In the genomic region with DNA sequence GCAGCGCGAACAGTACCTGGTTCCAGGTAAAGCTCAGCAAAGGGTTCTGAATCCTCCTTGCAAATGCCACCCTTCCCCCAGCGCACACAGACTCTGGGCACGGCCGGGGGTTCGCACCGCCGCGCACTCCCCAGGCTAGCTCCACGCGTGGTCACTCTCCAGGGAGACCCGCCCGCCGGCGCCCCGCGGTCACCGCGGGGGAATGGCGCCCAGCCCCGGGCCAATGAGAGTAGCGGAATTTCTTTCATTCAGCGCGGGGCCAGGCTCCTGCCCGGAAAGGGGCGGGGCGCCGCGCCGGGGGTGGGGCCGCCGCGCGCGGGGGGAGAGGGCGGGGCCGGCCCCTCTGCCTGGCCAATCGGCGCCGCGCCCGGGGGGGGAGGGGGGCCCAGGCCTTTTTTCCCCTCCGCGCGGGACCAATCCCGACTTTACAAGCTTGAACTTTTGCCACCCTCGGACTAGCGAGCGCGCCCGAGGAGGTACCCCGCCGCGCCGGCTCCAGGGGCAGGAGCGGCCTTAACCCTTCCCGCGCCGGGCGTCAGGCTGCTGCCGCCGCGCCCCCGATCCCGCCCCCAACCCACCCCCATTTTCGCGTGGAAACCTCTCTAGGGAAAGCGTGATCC, we compare ENCODE assay signal across 8 cellular contexts. TPM values are rescaled to one million over a fixed set of nuclear protein-coding genes. Genes with fewer than 3 reads are reported as not detected.
DNase-seq lines count a peak whose midpoint lies in the region; ATAC-seq and TF ChIP-seq lines count a peak whose summit lies in the region.

No MANE protein-coding gene starts in this region.

- H3K4me1 ChIP-seq in aorta (ENCODE audit: control insufficient read depth in 1 of 2, insufficient read depth in 2 of 2, low read length in 2 of 2): no peaks in the 10 kb centered on the region

- 1% methylated on average over 32 to 68 of the region's 68 CpGs for WGBS in aorta, 2 donors

- peak overlapping the region; percentile 59 to 75 for H3K27ac ChIP-seq in aorta (ENCODE audit: low read depth in 1 of 2, low read length in 2 of 2)

- DNase-seq in GM06990 (ENCODE audit: extremely low read depth, insufficient read length) (peak; percentile 86), NCI-H1694 (lab: John Stamatoyannopoulos, UW) (peak; percentile 65), T-helper 2 cell (peak; percentile 68 to 88 (median 74)), anterior cingulate cortex (lab: John Stamatoyannopoulos, UW) (peak in 55 of 58 donors; percentile 15 to 88 (median 75)), hepatic stellate cell (ENCODE audit: low spot score) (peak; percentile 92), renal cortical epithelial cell (ENCODE audit: low read depth) (peak; percentile 73), aorta (peak; percentile 97 to 98)

- TF ChIP-seq CTCF in GM06990 (IDR thresholded peaks at IDR 0.05; ENCODE audit: insufficient read depth, low read length, poor library complexity, severe bottlenecking): no peak

- no peaks in the 10 kb centered on the region for H3K9me3 ChIP-seq in aorta (ENCODE audit: control insufficient read depth, low read length)

- H3K4me3 ChIP-seq in GM06990 (replicated peaks; ENCODE audit: low read depth, low read length) (peak overlapping the region; percentile 71), aorta (ENCODE audit: low read length in 2 of 2) (peak overlapping the region; percentile 29 to 88)

- peaks cover 8% of the 10 kb centered on the region for H3K27me3 ChIP-seq in GM06990 (replicated peaks; ENCODE audit: control insufficient read depth, insufficient read depth, low read length)
- H3K27me3 ChIP-seq in aorta (ENCODE audit: control insufficient read depth in 1 of 2, insufficient read depth in 2 of 2, low read length in 1 of 2): no peaks in the 10 kb centered on the region

- H3K36me3 ChIP-seq in GM06990 (ENCODE audit: control insufficient read depth, insufficient read depth, low read length): no peaks in the 10 kb centered on the region
- H3K36me3 ChIP-seq in aorta (ENCODE audit: control insufficient read depth in 1 of 2, insufficient read depth in 2 of 2, low read length in 1 of 2): no peaks in the 10 kb centered on the region

- intact Hi-C loops in aorta (cut with DNase I): loop anchor here in 1 of 2 donors (5.0 kb wide), 1 partner anchor 151 kb away; no protein-coding TSS in a partner anchor

- ATAC-seq in HG02759 (IDR thresholded peaks at IDR 0.05; ENCODE audit: unreplicated experiment) (peak; percentile 77), aorta (ENCODE audit: low FRiP score) (peak; percentile 85)

RNA-seq across cellular contexts. Expression of a gene that starts 1.1 kb away (rescaled TPM):
- 2.6 and 20.8 TPM in 2 replicates for total RNA-seq in renal cortical epithelial cell
- 10 to 100 TPM; 34.8 to 92.0 TPM for total RNA-seq in aorta
- 10 to 100 TPM in 1 of 2 donors, 1 to 10 TPM in 1; 7.1 to 14.3 TPM for polyA plus RNA-seq in aorta

Comparison
In these comparisons a context has a peak if more than half of its experiments do, and no peak if none do; other contexts are left out.
1. Peak in every context shown above with its lines: DNase-seq, ATAC-seq, H3K4me3 ChIP-seq and H3K27ac ChIP-seq.